ENCODE assay signal across 1 cellular context in genomic region chr12:43805857-43806736, GRCh38.
TF ChIP-seq lines count a peak whose summit lies in the region.

TWF1 (minus strand) TSS chr12:43806317; CDS start chr12:43806245, 72 bp downstream.

TF ChIP-seq in K562, 482 proteins besides CTCF, POLR2A, EP300 and RAD21 (continued from another document and continues in another):
- TF ChIP-seq MYC (IDR thresholded peaks at IDR 0.05; ENCODE audit: low read depth, low read length) (peak; percentile 37; the same call in 1 of the 2 replicates), MYC (CRISPR knock-in tag; IDR thresholded peaks at IDR 0.05; ENCODE audit: borderline replicate concordance, low read depth) (no peak), PHF8 (IDR thresholded peaks at IDR 0.05; ENCODE audit: borderline replicate concordance, low read length) (peak; percentile 98), CCAR2 (IDR thresholded peaks at IDR 0.05; ENCODE audit: low read depth, low read length) (no peak), PML (IDR thresholded peaks at IDR 0.05; ENCODE audit: low read length) (peak; percentile 82; the same call in 1 of the 2 replicates), FUS (optimal IDR thresholded peaks at IDR 0.05; ENCODE audit: low read depth, low read length) (peak; percentile 29), SIN3B (IDR thresholded peaks at IDR 0.05; ENCODE audit: low read depth) (peak; percentile 85), NR2C2 (CRISPR knock-in tag; IDR thresholded peaks at IDR 0.05) (no peak), NR2C2 (tag; IDR thresholded peaks at IDR 0.05) (peak; percentile 84), NFIC (IDR thresholded peaks at IDR 0.05) (peak; percentile 61), GABPB1 (CRISPR knock-in tag; IDR thresholded peaks at IDR 0.05) (peak; percentile 73), ID3 (CRISPR knock-in tag; IDR thresholded peaks at IDR 0.05) (no peak), ID3 (tag; IDR thresholded peaks at IDR 0.05) (0 out of 2 replicates have a peak, but pooled peaks have one; percentile 31), STAG1 (CRISPR knock-in tag; IDR thresholded peaks at IDR 0.05; ENCODE audit: borderline replicate concordance) (no peak), SIN3A (IDR thresholded peaks at IDR 0.05; ENCODE audit: borderline replicate concordance in 2 of 2, control insufficient read depth in 1 of 2, low read depth in 2 of 2, low read length in 2 of 2) (peak; percentile 50 to 70; a peak in 1 of 4 replicates), ZC3H11A (IDR thresholded peaks at IDR 0.05; ENCODE audit: low read depth, low read length) (no peak), KAT7 (CRISPR knock-in tag; IDR thresholded peaks at IDR 0.05; ENCODE audit: borderline replicate concordance) (no peak), ATF6 (CRISPR knock-in tag; IDR thresholded peaks at IDR 0.05) (0 out of 2 replicates have a peak, but pooled peaks have one; percentile 44), ZNF76 (CRISPR knock-in tag; IDR thresholded peaks at IDR 0.05; ENCODE audit: borderline replicate concordance) (no peak), MAFK (IDR thresholded peaks at IDR 0.05; ENCODE audit: low read length) (peak; percentile 49), FOXP1 (CRISPR knock-in tag; IDR thresholded peaks at IDR 0.05) (peak; percentile 77; the same call in 1 of the 2 replicates), CCNT2 (IDR thresholded peaks at IDR 0.05; ENCODE audit: borderline replicate concordance, extremely low read depth, insufficient read length, low read depth, low read length) (peak; percentile 54), HDAC6 (IDR thresholded peaks at IDR 0.05; ENCODE audit: low read depth, low read length) (no peak), HMGN3 (IDR thresholded peaks at IDR 0.05; ENCODE audit: borderline replicate concordance, extremely low read depth, insufficient read length, low read depth, low read length) (peak; percentile 71), NCOA1 (IDR thresholded peaks at IDR 0.05; ENCODE audit: low read depth) (no peak), ASH1L (IDR thresholded peaks at IDR 0.05; ENCODE audit: borderline replicate concordance, low read depth, partially characterized antibody) (no peak), PHF20 (IDR thresholded peaks at IDR 0.05; ENCODE audit: partially characterized antibody) (peak; percentile 92), LCOR (CRISPR knock-in tag; IDR thresholded peaks at IDR 0.05) (no peak), ZNF639 (CRISPR knock-in tag; conservative IDR thresholded peaks at IDR 0.05 in 1 of 2, IDR thresholded peaks at IDR 0.05 in 1 of 2) (peak in 1 of 2 experiments; percentile 82; a peak in 2 of 4 replicates), NELFE (IDR thresholded peaks at IDR 0.05; ENCODE audit: insufficient read depth, insufficient read length) (peak; percentile 18), FOSL1 (tag; conservative IDR thresholded peaks at IDR 0.05) (no peak), ZNF143 (CRISPR knock-in tag; IDR thresholded peaks at IDR 0.05) (no peak), HMG20B (CRISPR knock-in tag; IDR thresholded peaks at IDR 0.05) (no peak), RBBP5 (IDR thresholded peaks at IDR 0.05; ENCODE audit: borderline replicate concordance, insufficient read depth, low read length, poor library complexity, severe bottlenecking) (peak; percentile 96), ZNF354B (CRISPR knock-in tag; IDR thresholded peaks at IDR 0.05) (no peak), SOX6 (IDR thresholded peaks at IDR 0.05) (0 out of 2 replicates have a peak, but pooled peaks have one; percentile 22), POLR2H (tag; IDR thresholded peaks at IDR 0.05; ENCODE audit: low read depth) (peak; percentile 85), ZNF436 (CRISPR knock-in tag; IDR thresholded peaks at IDR 0.05) (no peak), HDAC1 (IDR thresholded peaks at IDR 0.05) (peak in 1 of 2 experiments; percentile 15; a peak in 1 of 4 replicates), ZNF609 (CRISPR knock-in tag; IDR thresholded peaks at IDR 0.05; ENCODE audit: borderline replicate concordance) (no peak), ZBTB17 (CRISPR knock-in tag; IDR thresholded peaks at IDR 0.05) (0 out of 2 replicates have a peak, but pooled peaks have one; percentile 59), MIER1 (IDR thresholded peaks at IDR 0.05; ENCODE audit: low read depth) (no peak), ZSCAN29 (IDR thresholded peaks at IDR 0.05) (no peak), KLF6 (CRISPR knock-in tag; IDR thresholded peaks at IDR 0.05; ENCODE audit: borderline replicate concordance) (no peak), HNRNPK (IDR thresholded peaks at IDR 0.05; ENCODE audit: low read depth, low read length, poor library complexity, severe bottlenecking) (no peak), L3MBTL2 (IDR thresholded peaks at IDR 0.05) (peak; percentile 25; the same call in 1 of the 2 replicates)
- TF ChIP-seq, protein P1, sequence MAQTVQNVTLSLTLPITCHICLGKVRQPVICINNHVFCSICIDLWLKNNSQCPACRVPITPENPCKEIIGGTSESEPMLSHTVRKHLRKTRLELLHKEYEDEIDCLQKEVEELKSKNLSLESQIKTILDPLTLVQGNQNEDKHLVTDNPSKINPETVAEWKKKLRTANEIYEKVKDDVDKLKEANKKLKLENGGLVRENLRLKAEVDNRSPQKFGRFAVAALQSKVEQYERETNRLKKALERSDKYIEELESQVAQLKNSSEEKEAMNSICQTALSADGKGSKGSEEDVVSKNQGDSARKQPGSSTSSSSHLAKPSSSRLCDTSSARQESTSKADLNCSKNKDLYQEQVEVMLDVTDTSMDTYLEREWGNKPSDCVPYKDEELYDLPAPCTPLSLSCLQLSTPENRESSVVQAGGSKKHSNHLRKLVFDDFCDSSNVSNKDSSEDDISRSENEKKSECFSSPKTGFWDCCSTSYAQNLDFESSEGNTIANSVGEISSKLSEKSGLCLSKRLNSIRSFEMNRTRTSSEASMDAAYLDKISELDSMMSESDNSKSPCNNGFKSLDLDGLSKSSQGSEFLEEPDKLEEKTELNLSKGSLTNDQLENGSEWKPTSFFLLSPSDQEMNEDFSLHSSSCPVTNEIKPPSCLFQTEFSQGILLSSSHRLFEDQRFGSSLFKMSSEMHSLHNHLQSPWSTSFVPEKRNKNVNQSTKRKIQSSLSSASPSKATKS (CRISPR knock-in tag; IDR thresholded peaks at IDR 0.05): no peak
- TF ChIP-seq, protein P2, sequence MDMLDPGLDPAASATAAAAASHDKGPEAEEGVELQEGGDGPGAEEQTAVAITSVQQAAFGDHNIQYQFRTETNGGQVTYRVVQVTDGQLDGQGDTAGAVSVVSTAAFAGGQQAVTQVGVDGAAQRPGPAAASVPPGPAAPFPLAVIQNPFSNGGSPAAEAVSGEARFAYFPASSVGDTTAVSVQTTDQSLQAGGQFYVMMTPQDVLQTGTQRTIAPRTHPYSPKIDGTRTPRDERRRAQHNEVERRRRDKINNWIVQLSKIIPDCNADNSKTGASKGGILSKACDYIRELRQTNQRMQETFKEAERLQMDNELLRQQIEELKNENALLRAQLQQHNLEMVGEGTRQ (CRISPR knock-in tag; IDR thresholded peaks at IDR 0.05): no peak
- TF ChIP-seq, protein P3, sequence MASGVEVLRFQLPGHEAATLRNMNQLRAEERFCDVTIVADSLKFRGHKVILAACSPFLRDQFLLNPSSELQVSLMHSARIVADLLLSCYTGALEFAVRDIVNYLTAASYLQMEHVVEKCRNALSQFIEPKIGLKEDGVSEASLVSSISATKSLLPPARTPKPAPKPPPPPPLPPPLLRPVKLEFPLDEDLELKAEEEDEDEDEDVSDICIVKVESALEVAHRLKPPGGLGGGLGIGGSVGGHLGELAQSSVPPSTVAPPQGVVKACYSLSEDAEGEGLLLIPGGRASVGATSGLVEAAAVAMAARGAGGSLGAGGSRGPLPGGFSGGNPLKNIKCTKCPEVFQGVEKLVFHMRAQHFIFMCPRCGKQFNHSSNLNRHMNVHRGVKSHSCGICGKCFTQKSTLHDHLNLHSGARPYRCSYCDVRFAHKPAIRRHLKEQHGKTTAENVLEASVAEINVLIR (CRISPR knock-in tag; IDR thresholded peaks at IDR 0.05): peak; percentile 95
- TF ChIP-seq, protein P4, sequence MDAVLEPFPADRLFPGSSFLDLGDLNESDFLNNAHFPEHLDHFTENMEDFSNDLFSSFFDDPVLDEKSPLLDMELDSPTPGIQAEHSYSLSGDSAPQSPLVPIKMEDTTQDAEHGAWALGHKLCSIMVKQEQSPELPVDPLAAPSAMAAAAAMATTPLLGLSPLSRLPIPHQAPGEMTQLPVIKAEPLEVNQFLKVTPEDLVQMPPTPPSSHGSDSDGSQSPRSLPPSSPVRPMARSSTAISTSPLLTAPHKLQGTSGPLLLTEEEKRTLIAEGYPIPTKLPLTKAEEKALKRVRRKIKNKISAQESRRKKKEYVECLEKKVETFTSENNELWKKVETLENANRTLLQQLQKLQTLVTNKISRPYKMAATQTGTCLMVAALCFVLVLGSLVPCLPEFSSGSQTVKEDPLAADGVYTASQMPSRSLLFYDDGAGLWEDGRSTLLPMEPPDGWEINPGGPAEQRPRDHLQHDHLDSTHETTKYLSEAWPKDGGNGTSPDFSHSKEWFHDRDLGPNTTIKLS (IDR thresholded peaks at IDR 0.05; ENCODE audit: borderline replicate concordance, low read depth): peak; percentile 27; the same call in 1 of the 2 replicates
- TF ChIP-seq, protein P5, sequence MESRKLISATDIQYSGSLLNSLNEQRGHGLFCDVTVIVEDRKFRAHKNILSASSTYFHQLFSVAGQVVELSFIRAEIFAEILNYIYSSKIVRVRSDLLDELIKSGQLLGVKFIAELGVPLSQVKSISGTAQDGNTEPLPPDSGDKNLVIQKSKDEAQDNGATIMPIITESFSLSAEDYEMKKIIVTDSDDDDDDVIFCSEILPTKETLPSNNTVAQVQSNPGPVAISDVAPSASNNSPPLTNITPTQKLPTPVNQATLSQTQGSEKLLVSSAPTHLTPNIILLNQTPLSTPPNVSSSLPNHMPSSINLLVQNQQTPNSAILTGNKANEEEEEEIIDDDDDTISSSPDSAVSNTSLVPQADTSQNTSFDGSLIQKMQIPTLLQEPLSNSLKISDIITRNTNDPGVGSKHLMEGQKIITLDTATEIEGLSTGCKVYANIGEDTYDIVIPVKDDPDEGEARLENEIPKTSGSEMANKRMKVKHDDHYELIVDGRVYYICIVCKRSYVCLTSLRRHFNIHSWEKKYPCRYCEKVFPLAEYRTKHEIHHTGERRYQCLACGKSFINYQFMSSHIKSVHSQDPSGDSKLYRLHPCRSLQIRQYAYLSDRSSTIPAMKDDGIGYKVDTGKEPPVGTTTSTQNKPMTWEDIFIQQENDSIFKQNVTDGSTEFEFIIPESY (CRISPR knock-in tag; IDR thresholded peaks at IDR 0.05): 0 out of 2 replicates have a peak, but pooled peaks have one; percentile 21
